21 cellular contexts compared by ENCODE assay signal in the genomic region with DNA sequence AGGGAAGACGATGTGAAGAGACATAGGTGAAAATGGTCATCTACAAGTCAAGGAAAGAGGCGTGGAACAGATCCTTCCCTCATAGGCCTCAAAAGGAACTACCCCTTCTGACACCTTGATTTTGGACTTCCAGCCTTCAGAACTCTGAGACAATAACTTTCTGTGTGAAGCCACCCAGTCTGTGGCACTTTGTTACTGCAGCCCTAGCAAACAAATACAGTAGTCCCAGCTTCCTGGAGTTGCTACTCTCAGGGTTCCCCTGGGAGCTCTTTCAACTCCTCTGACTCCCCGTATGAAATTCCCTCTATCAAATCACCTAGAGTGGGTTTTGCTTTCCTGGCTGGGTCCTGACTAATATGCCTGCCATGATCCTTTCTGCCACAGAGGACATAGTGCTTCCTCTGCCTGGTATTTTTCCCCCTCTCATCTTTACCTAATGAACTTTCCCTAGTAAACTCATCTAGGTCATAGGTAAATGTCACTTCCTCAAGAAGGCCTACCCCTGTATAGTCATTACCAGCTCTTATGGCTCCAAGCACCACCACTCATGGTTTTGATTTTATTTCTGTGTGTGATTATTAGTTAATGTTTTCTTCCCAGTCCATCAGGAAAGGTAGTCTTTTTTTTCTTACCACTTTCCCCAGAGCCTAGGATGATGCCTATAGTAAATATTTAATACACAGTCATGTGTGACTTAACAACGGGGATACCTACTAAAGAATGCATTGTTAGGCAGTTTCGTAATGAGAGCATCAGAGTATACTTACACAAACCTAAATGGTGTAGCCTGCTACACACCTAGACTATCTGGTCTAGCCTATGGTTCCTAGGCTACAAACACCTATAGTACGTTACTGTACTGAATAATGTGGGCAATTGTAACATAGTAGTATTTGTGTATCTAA.
"Had no signal": no experiment of that assay in that cellular context is flagged by ENCODE, and none has a peak within 500 bp of the region (broad histone marks: within the 10 kb centered on the region; RNA-seq: fewer than 3 reads in every experiment).

No MANE protein-coding gene starts in this region.

- H3K27ac ChIP-seq: body of pancreas, dorsolateral prefrontal cortex, left ventricle myocardium inferior, spleen, tibial artery had no signal

- H3K27me3 ChIP-seq: body of pancreas, spleen had no signal

- H3K4me1 ChIP-seq: body of pancreas, spleen, tibial artery had no signal

- H3K4me3 ChIP-seq: body of pancreas, dorsolateral prefrontal cortex, left ventricle myocardium inferior, spleen, tibial artery had no signal

- H3K9me3 Mint-ChIP-seq: activated CD4-positive, alpha-beta memory T cell treated with anti-CD3 and anti-CD28 coated beads, Interleukin-2, amount 10 ng/mL, durations not matched to agents 7 days and 5 days; activated T-helper 17 cell treated with anti-CD3 and anti-CD28 coated beads, Interleukin-2, amount 50 U/mL, for 72 hours; endodermal cell; WTC11 had no signal

- ATAC-seq: activated CD8-positive, alpha-beta memory T cell treated with anti-CD3 and anti-CD28 coated beads, Interleukin-2, amount 10 ng/mL, durations not matched to agents 7 days and 5 days; activated T-helper 17 cell treated with anti-CD3 and anti-CD28 coated beads, Interleukin-2, amount 50 U/mL, for 72 hours; body of pancreas; WTC11 had no signal

- H3K9me3 ChIP-seq: body of pancreas, left ventricle myocardium inferior, spleen, tibial artery had no signal

- H3K36me3 ChIP-seq: left ventricle myocardium inferior, spleen, tibial artery had no signal

- H3K4me3 Mint-ChIP-seq: activated CD4-positive, alpha-beta memory T cell treated with anti-CD3 and anti-CD28 coated beads, Interleukin-2, amount 10 ng/mL, durations not matched to agents 7 days and 5 days; activated CD8-positive, alpha-beta memory T cell treated with anti-CD3 and anti-CD28 coated beads, Interleukin-2, amount 10 ng/mL, durations not matched to agents 7 days and 5 days; activated T-helper 17 cell treated with anti-CD3 and anti-CD28 coated beads, Interleukin-2, amount 50 U/mL, for 72 hours; endodermal cell; WTC11 had no signal

- H3K36me3 Mint-ChIP-seq: activated CD8-positive, alpha-beta memory T cell treated with anti-CD3 and anti-CD28 coated beads, Interleukin-2, amount 10 ng/mL, durations not matched to agents 7 days and 5 days; WTC11 had no signal

- DNase-seq: activated CD4-positive, alpha-beta memory T cell treated with anti-CD3 and anti-CD28 coated beads, Interleukin-2, amount 10 ng/mL, durations not matched to agents 7 days and 5 days; activated CD4-positive, alpha-beta T cell treated with anti-CD3 and anti-CD28 coated beads for 4 hours; activated CD8-positive, alpha-beta memory T cell treated with anti-CD3 and anti-CD28 coated beads, Interleukin-2, amount 10 ng/mL, durations not matched to agents 7 days and 5 days; activated naive CD4-positive, alpha-beta T cell; body of pancreas; caudate nucleus; dorsolateral prefrontal cortex; erythroblast; foreskin melanocyte; head of caudate nucleus; left ventricle myocardium inferior; occipital lobe; posterior cingulate gyrus; retina; spleen; stimulated activated CD4-positive, alpha-beta T cell treated with anti-CD3 and anti-CD28 coated beads, Interleukin-4, amount 100 ng/mL, for 4 hours; stimulated activated naive CD4-positive, alpha-beta T cell; tibial artery had no signal

- H3K4me1 Mint-ChIP-seq: activated T-helper 17 cell treated with anti-CD3 and anti-CD28 coated beads, Interleukin-2, amount 50 U/mL, for 72 hours had no signal

- H3K27ac Mint-ChIP-seq: activated CD4-positive, alpha-beta memory T cell treated with anti-CD3 and anti-CD28 coated beads, Interleukin-2, amount 10 ng/mL, durations not matched to agents 7 days and 5 days; activated CD8-positive, alpha-beta memory T cell treated with anti-CD3 and anti-CD28 coated beads, Interleukin-2, amount 10 ng/mL, durations not matched to agents 7 days and 5 days; activated T-helper 17 cell treated with anti-CD3 and anti-CD28 coated beads, Interleukin-2, amount 50 U/mL, for 72 hours; endodermal cell; WTC11 had no signal
